ENCODE assay signal across 26 cellular contexts in genomic region chr1:113029822-113030221, GRCh38.
"Had no signal": no experiment of that assay in that cellular context is flagged by ENCODE, and none has a peak within 500 bp of the region (broad histone marks: within the 10 kb centered on the region; RNA-seq: fewer than 3 reads in every experiment).

No MANE protein-coding gene starts in this region.

- H3K4me3 Mint-ChIP-seq: activated naive CD4-positive, alpha-beta T cell treated with anti-CD3 and anti-CD28 coated beads, Interleukin-2, amount 10 ng/mL, durations not matched to agents 7 days and 5 days; brain; naive thymus-derived CD4-positive, alpha-beta T cell; stimulated activated memory B cell treated with anti-CD40 and anti-IgM and Interleukin-4, amounts not matched to agents 10 μg/mL and 1 μg/mL and 100 μg/mL, for 72 hours; stimulated activated naive CD8-positive, alpha-beta T cell treated with anti-CD3 and anti-CD28 coated beads, Interleukin-15, amount 100 ng/mL, for 72 hours; T-cell; T-helper 2 cell treated with Interferon-gamma antibody and Interleukin-4, amounts not matched to agents 5 μg/mL and 100 μg/mL, for 36 hours had no signal

- H3K9me3 ChIP-seq: ascending aorta, ovary, upper lobe of left lung, vagina had no signal

- H3K27ac Mint-ChIP-seq: activated naive CD4-positive, alpha-beta T cell treated with anti-CD3 and anti-CD28 coated beads, Interleukin-2, amount 10 ng/mL, durations not matched to agents 7 days and 5 days; activated naive CD8-positive, alpha-beta T cell treated with anti-CD3 and anti-CD28 coated beads, Interleukin-2, amount 10 ng/mL, durations not matched to agents 7 days and 5 days; brain; progenitor cell of endocrine pancreas; stimulated activated memory B cell treated with anti-CD40 and anti-IgM and Interleukin-4, amounts not matched to agents 10 μg/mL and 1 μg/mL and 100 μg/mL, for 72 hours; T-cell; T-helper 2 cell treated with Interferon-gamma antibody and Interleukin-4, amounts not matched to agents 5 μg/mL and 100 μg/mL, for 36 hours had no signal

- H3K4me3 ChIP-seq: ascending aorta, ovary, smooth muscle cell, upper lobe of left lung, vagina had no signal

- H3K27me3 Mint-ChIP-seq: activated naive CD4-positive, alpha-beta T cell treated with anti-CD3 and anti-CD28 coated beads, Interleukin-2, amount 10 ng/mL, durations not matched to agents 7 days and 5 days; activated naive CD8-positive, alpha-beta T cell treated with anti-CD3 and anti-CD28 coated beads, Interleukin-2, amount 10 ng/mL, durations not matched to agents 7 days and 5 days; brain; naive thymus-derived CD4-positive, alpha-beta T cell; progenitor cell of endocrine pancreas; stimulated activated memory B cell treated with anti-CD40 and anti-IgM and Interleukin-4, amounts not matched to agents 10 μg/mL and 1 μg/mL and 100 μg/mL, for 72 hours; stimulated activated naive CD8-positive, alpha-beta T cell treated with anti-CD3 and anti-CD28 coated beads, Interleukin-15, amount 100 ng/mL, for 72 hours; T-cell had no signal

- H3K4me1 Mint-ChIP-seq: brain had no signal

- H3K27me3 ChIP-seq: ascending aorta, ovary, upper lobe of left lung, vagina had no signal

- H3K27ac ChIP-seq: ascending aorta, ovary, upper lobe of left lung, vagina had no signal

- H3K9me3 Mint-ChIP-seq: activated naive CD4-positive, alpha-beta T cell treated with anti-CD3 and anti-CD28 coated beads, Interleukin-2, amount 10 ng/mL, durations not matched to agents 7 days and 5 days; activated naive CD8-positive, alpha-beta T cell treated with anti-CD3 and anti-CD28 coated beads, Interleukin-2, amount 10 ng/mL, durations not matched to agents 7 days and 5 days; brain; naive thymus-derived CD4-positive, alpha-beta T cell; stimulated activated memory B cell treated with anti-CD40 and anti-IgM and Interleukin-4, amounts not matched to agents 10 μg/mL and 1 μg/mL and 100 μg/mL, for 72 hours; stimulated activated naive CD8-positive, alpha-beta T cell treated with anti-CD3 and anti-CD28 coated beads, Interleukin-15, amount 100 ng/mL, for 72 hours; T-cell; T-helper 2 cell treated with Interferon-gamma antibody and Interleukin-4, amounts not matched to agents 5 μg/mL and 100 μg/mL, for 36 hours had no signal

- ATAC-seq: naive thymus-derived CD4-positive, alpha-beta T cell; stimulated activated memory B cell treated with anti-CD40 and anti-IgM and Interleukin-4, amounts not matched to agents 10 μg/mL and 1 μg/mL and 100 μg/mL, for 72 hours; stimulated activated naive CD8-positive, alpha-beta T cell treated with anti-CD3 and anti-CD28 coated beads, Interleukin-15, amount 100 ng/mL, for 72 hours; T-cell had no signal

- H3K36me3 ChIP-seq: ascending aorta, ovary, upper lobe of left lung, vagina had no signal

- H3K4me2 ChIP-seq: smooth muscle cell had no signal

- DNase-seq: activated CD4-positive, alpha-beta T cell treated with anti-CD3 and anti-CD28 coated beads for 4 hours; activated CD4-positive, alpha-beta T cell treated with anti-CD3 and anti-CD28 coated beads, Interleukin-2, amount 50 U/mL, for 48 hours; activated CD4-positive, CD25-positive, alpha-beta regulatory T cell; activated CD8-positive, alpha-beta memory T cell treated with anti-CD3 and anti-CD28 coated beads for 24 hours; activated gamma-delta T cell; activated naive CD4-positive, alpha-beta T cell treated with anti-CD3 and anti-CD28 coated beads, Interleukin-2, amount 10 ng/mL, durations not matched to agents 7 days and 5 days; activated naive CD8-positive, alpha-beta T cell treated with anti-CD3 and anti-CD28 coated beads, Interleukin-2, amount 10 ng/mL, durations not matched to agents 7 days and 5 days; caudate nucleus; head of caudate nucleus; midbrain; naive thymus-derived CD4-positive, alpha-beta T cell; ovary; stimulated activated CD4-positive, alpha-beta T cell treated with anti-CD3 and anti-CD28 coated beads, Interleukin-1b, Interleukin-23, amount 100 ng/mL, for 48 hours; stimulated activated CD4-positive, alpha-beta T cell treated with anti-CD3 and anti-CD28 coated beads, Interleukin-4, amount 100 ng/mL, for 4 hours; stimulated activated CD8-positive, alpha-beta memory T cell treated with anti-CD3 and anti-CD28 coated beads, Interleukin-4, amount 100 ng/mL, for 48 hours; stimulated activated naive CD8-positive, alpha-beta T cell treated with anti-CD3 and anti-CD28 coated beads, Interleukin-15, amount 100 ng/mL, for 72 hours; substantia nigra; T-cell; upper lobe of left lung had no signal

- H3K4me1 ChIP-seq: ascending aorta, upper lobe of left lung, vagina had no signal

- H3K36me3 Mint-ChIP-seq: activated naive CD4-positive, alpha-beta T cell treated with anti-CD3 and anti-CD28 coated beads, Interleukin-2, amount 10 ng/mL, durations not matched to agents 7 days and 5 days; activated naive CD8-positive, alpha-beta T cell treated with anti-CD3 and anti-CD28 coated beads, Interleukin-2, amount 10 ng/mL, durations not matched to agents 7 days and 5 days; brain; stimulated activated memory B cell treated with anti-CD40 and anti-IgM and Interleukin-4, amounts not matched to agents 10 μg/mL and 1 μg/mL and 100 μg/mL, for 72 hours; T-cell had no signal
